In the genomic region with DNA sequence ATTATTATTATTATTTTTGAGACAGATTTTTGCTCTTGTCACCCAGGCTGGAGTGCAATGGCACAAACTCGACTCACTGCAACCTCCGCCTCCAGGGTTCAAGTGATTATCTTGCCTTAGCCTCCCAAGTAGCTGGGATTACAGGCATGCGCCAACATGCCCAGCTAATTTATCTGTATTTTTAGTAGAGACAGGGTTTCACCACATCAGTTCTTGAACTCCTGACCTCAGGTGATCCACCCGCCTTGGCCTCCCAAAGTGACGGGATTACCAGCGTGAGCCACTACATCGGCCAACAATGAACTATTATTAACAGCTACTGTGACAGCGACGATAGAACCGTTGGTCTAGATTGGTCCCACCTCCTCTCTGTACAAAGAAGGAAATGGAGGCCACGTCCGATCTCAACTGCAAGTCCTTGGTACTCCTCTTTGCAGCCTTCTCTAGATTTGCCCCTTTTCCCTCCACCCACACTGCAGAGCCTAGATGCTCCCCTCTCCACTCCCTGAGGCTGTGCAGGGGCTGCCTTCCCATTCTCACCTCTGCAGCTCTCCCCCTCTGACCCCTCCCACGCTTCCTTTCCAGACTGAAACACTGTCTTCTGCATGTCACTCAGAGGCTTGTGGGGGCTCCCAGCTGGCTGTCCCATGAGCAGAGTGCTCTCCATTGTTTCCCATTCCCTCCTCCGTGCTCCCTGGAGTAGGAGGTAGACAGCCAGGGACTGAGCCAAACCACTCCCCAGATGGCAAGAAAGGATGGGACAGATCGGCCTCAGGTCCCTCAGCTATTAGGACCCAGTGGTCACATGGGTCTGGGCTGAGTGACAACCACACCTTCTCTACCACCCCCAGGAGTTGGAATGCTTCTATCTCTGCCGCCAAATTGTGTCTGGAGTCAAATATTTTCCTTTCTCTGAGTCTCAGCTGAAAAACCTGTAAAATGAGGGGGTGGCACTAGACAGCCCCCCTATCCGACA, we compare ENCODE assay signal across 16 cellular contexts. TPM values are rescaled to one million over a fixed set of nuclear protein-coding genes. Genes with fewer than 3 reads are reported as not detected.
A peak's percentile ranks its signal among the peaks of the same experiment; 100 is the strongest.
DNase-seq lines count a peak whose midpoint lies in the region; ATAC-seq and TF ChIP-seq lines count a peak whose summit lies in the region.
"Had no signal": no experiment of that assay in that cellular context is flagged by ENCODE, and none has a peak within 500 bp of the region (broad histone marks: within the 10 kb centered on the region; RNA-seq: fewer than 3 reads in every experiment).

No MANE protein-coding gene starts in this region.

- H3K9ac ChIP-seq in mesendoderm (ENCODE audit: low read length), result no peak overlapping the region

- no peak overlapping the region for H2BK15ac ChIP-seq in mesendoderm (replicated peaks; ENCODE audit: low read depth)

- WGBS in heart right ventricle, 2 donors, result 61 to 67% methylated on average over 17 of the region's 17 CpGs
- no CpG with 5 or more reads among the region's 17 CpGs for WGBS in mesendoderm (ENCODE audit: extremely low coverage, insufficient coverage, low lambda C conversion rate)

- peak overlapping the region; percentile 57 for H3K4me3 Mint-ChIP-seq in type B pancreatic cell
- H3K4me3 Mint-ChIP-seq: activated CD4-positive, alpha-beta T cell treated with anti-CD3 and anti-CD28 coated beads, Interleukin-2, amount 10 ng/mL, durations not matched to agents 24 days and 14 days; activated T-cell treated with anti-CD3 and anti-CD28 coated beads, Interleukin-2, amount 50 U/mL, for 72 hours had no signal

- H3K27ac ChIP-seq in cardiac muscle cell (peak overlapping the region; percentile 29), heart right ventricle (peak overlapping the region in 2 of 10 donors; percentile 25 to 84), mesendoderm (ENCODE audit: low read depth, low read length) (no peak overlapping the region)
- H3K27ac ChIP-seq: HL-60 had no signal

- no peak overlapping the region for H2AK5ac ChIP-seq in mesendoderm (ENCODE audit: low read length)

- no peak for TF ChIP-seq CTCF in cardiac muscle cell (IDR thresholded peaks at IDR 0.05; ENCODE audit: low read depth, low read length)
- TF ChIP-seq CTCF in heart right ventricle (IDR thresholded peaks at IDR 0.05), result no peak
- no peak for TF ChIP-seq CTCF in type B pancreatic cell (conservative IDR thresholded peaks at IDR 0.05)

- H3K36me3 ChIP-seq in cardiac muscle cell, result no peaks in the 10 kb centered on the region
- no peaks in the 10 kb centered on the region for H3K36me3 ChIP-seq in heart right ventricle
- H3K36me3 ChIP-seq in mesendoderm (ENCODE audit: control insufficient read depth, insufficient read depth, low read length), result no peaks in the 10 kb centered on the region
- H3K36me3 ChIP-seq: esophagus squamous epithelium had no signal

- H4K5ac ChIP-seq in mesendoderm (ENCODE audit: low read length), result no peak overlapping the region

- no peaks in the 10 kb centered on the region for H3K79me1 ChIP-seq in mesendoderm (ENCODE audit: low read length)

- no peaks in the 10 kb centered on the region for H3K36me3 Mint-ChIP-seq in type B pancreatic cell

- H3K56ac ChIP-seq in mesendoderm (ENCODE audit: low read length), result peak overlapping the region; percentile 50

- H3K23ac ChIP-seq in mesendoderm (ENCODE audit: low read length), result peak overlapping the region; percentile 48

- H3K4me3 ChIP-seq in cardiac muscle cell (no peak overlapping the region), heart right ventricle (no peak overlapping the region), mesendoderm (ENCODE audit: low read length) (no peak overlapping the region)
- H3K4me3 ChIP-seq: esophagus squamous epithelium had no signal

- no peak for ATAC-seq in heart right ventricle
- ATAC-seq: activated T-cell treated with anti-CD3 and anti-CD28 coated beads, Interleukin-2, amount 50 U/mL, for 72 hours had no signal

- peaks cover 31% of the 10 kb centered on the region for H3K4me1 Mint-ChIP-seq in type B pancreatic cell (ENCODE audit: unreplicated experiment)
- H3K4me1 Mint-ChIP-seq: activated CD4-positive, alpha-beta T cell treated with anti-CD3 and anti-CD28 coated beads, Interleukin-2, amount 10 ng/mL, durations not matched to agents 24 days and 14 days had no signal

- peaks cover 45% of the 10 kb centered on the region for H3K27me3 Mint-ChIP-seq in type B pancreatic cell

- intact Hi-C loops in heart right ventricle (cut with DNase I), result loop anchor here in 3 of 10 donors (5.0 to 10.0 kb wide), 2 partner anchors 42 to 149 kb away; a partner anchor contains a TSS

- H3K9me3 ChIP-seq in cardiac muscle cell (ENCODE audit: low read depth) (no peaks in the 10 kb centered on the region), heart right ventricle (no peaks in the 10 kb centered on the region)
- H3K9me3 ChIP-seq: esophagus squamous epithelium had no signal

- H2BK120ac ChIP-seq in mesendoderm (ENCODE audit: low read depth, low read length), result no peak overlapping the region

- no peaks in the 10 kb centered on the region for H3K9me3 Mint-ChIP-seq in type B pancreatic cell
- H3K9me3 Mint-ChIP-seq: activated CD4-positive, alpha-beta T cell treated with anti-CD3 and anti-CD28 coated beads, Interleukin-2, amount 10 ng/mL, durations not matched to agents 24 days and 14 days; activated T-cell treated with anti-CD3 and anti-CD28 coated beads, Interleukin-2, amount 50 U/mL, for 72 hours had no signal

- H3K27ac Mint-ChIP-seq in type B pancreatic cell, result no peak overlapping the region
- H3K27ac Mint-ChIP-seq: activated CD4-positive, alpha-beta T cell treated with anti-CD3 and anti-CD28 coated beads, Interleukin-2, amount 10 ng/mL, durations not matched to agents 24 days and 14 days; activated T-cell treated with anti-CD3 and anti-CD28 coated beads, Interleukin-2, amount 50 U/mL, for 72 hours had no signal

- H3K4me2 ChIP-seq in mesendoderm (ENCODE audit: low read length), result no peak overlapping the region

- H3K4ac ChIP-seq in mesendoderm (ENCODE audit: low read depth, low read length), result no peak overlapping the region

- no peak overlapping the region for H4K8ac ChIP-seq in mesendoderm (ENCODE audit: low read depth, low read length)

- H3K4me1 ChIP-seq in cardiac muscle cell (ENCODE audit: low read depth) (peaks cover 25% of the 10 kb centered on the region), heart right ventricle (peaks cover 13 to 38% (median 27%) of the 10 kb centered on the region in 9 donors), mesendoderm (ENCODE audit: control insufficient read depth, low read depth, low read length) (peaks cover 11% of the 10 kb centered on the region)

- H3K27me3 ChIP-seq in cardiac muscle cell (no peaks in the 10 kb centered on the region), heart right ventricle (peaks cover 0 to 35% (median 0%) of the 10 kb centered on the region in 7 donors), mesendoderm (ENCODE audit: insufficient read depth, low read length, poor library complexity) (no peaks in the 10 kb centered on the region)

- no peaks in the 10 kb centered on the region for H3K79me2 ChIP-seq in mesendoderm (ENCODE audit: control insufficient read depth, insufficient read depth, low read length)

- no peak overlapping the region for H2BK5ac ChIP-seq in mesendoderm (ENCODE audit: low read length)

- DNase-seq in cardiac muscle cell (ENCODE audit: low read depth in 1 of 2, low spot score in 1 of 2) (no peak), heart right ventricle (no peak), SW480 (ENCODE audit: low spot score) (peak; percentile 40), mesendoderm (peak; percentile 65), type B pancreatic cell (ENCODE audit: extremely low spot score, unreplicated experiment) (peak; percentile 52), DMS 273 (lab: John Stamatoyannopoulos, UW; ENCODE audit: unreplicated experiment) (no peak), midbrain (lab: John Stamatoyannopoulos, UW) (no peak), A172 (ENCODE audit: low spot score) (no peak)
- DNase-seq: activated CD4-positive, alpha-beta T cell treated with anti-CD3 and anti-CD28 coated beads, Interleukin-2, amount 10 ng/mL, durations not matched to agents 24 days and 14 days; activated T-cell treated with anti-CD3 and anti-CD28 coated beads, Interleukin-2, amount 50 U/mL, for 72 hours; DMS 273 treated with DMSO at 0.1 percent for 48 hours; esophagus squamous epithelium; NCI-H187; NCI-H748 treated with DMSO at 0.1 percent for 48 hours; stimulated activated naive CD4-positive, alpha-beta T cell treated with Interleukin-2 at 50 U/mL for 16 hours had no signal

- no peak overlapping the region for H3K18ac ChIP-seq in mesendoderm (ENCODE audit: low read length)

RNA-seq across cellular contexts. Expression of a gene that starts 2.3 kb away (rescaled TPM):
- total RNA-seq in cardiac muscle cell (2.2 and 10.9 TPM in 2 replicates), heart right ventricle (10 to 100 TPM in 1 of 10 donors, 1 to 10 TPM in 8, under 1 TPM in 1; 0.72 to 13.5 (median 1.9) TPM), type B pancreatic cell (ENCODE audit: low replicate concordance) (40.5 and 59.4 TPM in 2 replicates)
- polyA plus RNA-seq in cardiac muscle cell (3.1 and 9.1 TPM in 2 replicates), heart right ventricle (1 to 10 TPM; 1.7 to 5.6 TPM)
- polyA plus RNA-seq in mesendoderm (2013, experiment 1 of 2), result 0.67 TPM
- polyA plus RNA-seq in mesendoderm (2013, experiment 2 of 2), result 0.64 TPM
- total RNA-seq in A172 (2014; rRNA removed; shearing (Covaris generic)), result 15.4 and 24.9 TPM in 2 replicates
- total RNA-seq: activated CD4-positive, alpha-beta T cell treated with anti-CD3 and anti-CD28 coated beads, Interleukin-2, amount 10 ng/mL, durations not matched to agents 24 days and 14 days; activated T-cell treated with anti-CD3 and anti-CD28 coated beads, Interleukin-2, amount 50 U/mL, for 72 hours had no signal

Comparison
In these comparisons a context has a peak if more than half of its experiments do, and no peak if none do; other contexts are left out.
1. DNase-seq: peak in SW480 (single experiment), mesendoderm (single experiment) and type B pancreatic cell (single experiment); none in cardiac muscle cell (0 of 2), heart right ventricle (0 of 2), DMS 273 (single experiment), midbrain (single experiment) and A172 (single experiment).